In the genomic region with DNA sequence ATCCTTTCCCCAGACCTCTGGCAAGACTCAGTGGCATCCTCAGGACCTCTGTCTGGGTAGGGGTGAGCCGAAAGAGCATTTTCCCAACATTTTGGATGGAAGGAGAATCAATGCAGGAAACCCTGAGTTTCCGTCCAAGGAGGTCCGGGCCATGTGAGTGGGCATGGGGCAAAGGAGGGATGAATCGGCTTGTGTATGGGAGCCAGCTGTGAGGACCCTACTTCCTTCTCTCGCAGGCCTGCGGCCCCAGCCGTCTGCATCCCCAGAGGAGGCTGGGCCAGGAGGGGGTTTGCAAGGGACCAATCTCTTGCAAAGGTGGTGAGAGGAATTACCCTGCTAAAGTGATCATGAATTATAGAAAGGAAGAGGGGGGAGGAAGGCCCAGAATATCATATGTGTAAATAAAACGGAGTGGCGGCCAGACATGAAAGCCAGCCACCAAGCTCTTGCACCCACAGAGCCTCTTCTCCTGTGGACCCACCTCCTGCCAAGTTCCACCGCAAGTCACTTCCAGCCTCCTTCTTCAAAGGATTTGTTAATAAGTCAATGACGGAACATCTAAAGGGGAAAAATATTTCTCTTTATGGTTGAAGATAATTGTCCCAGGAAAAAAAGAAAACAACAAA, we compare ENCODE assay signal across 21 cellular contexts. TPM values are rescaled to one million over a fixed set of nuclear protein-coding genes. Genes with fewer than 3 reads are reported as not detected.
DNase-seq lines count a peak whose midpoint lies in the region; TF ChIP-seq lines count a peak whose summit lies in the region.
"Had no signal": no experiment of that assay in that cellular context is flagged by ENCODE, and none has a peak within 500 bp of the region (broad histone marks: within the 10 kb centered on the region; RNA-seq: fewer than 3 reads in every experiment).

No MANE protein-coding gene starts in this region.

- H3K27me3 Mint-ChIP-seq in endodermal cell (ENCODE audit: insufficient read depth) = peaks cover 5% of the 10 kb centered on the region

- H3K9ac ChIP-seq in BLaER1 (no peak overlapping the region), endodermal cell (ENCODE audit: extremely low read depth, low read length, poor library complexity, severe bottlenecking) (no peak overlapping the region)

- H3K4me1 Mint-ChIP-seq in endodermal cell = peaks cover 9% of the 10 kb centered on the region
- H3K4me1 Mint-ChIP-seq: CD4-positive, alpha-beta memory T cell had no signal

- no peak overlapping the region for H3K27ac Mint-ChIP-seq in endodermal cell
- H3K27ac Mint-ChIP-seq: CD4-positive, alpha-beta memory T cell had no signal

- no peaks in the 10 kb centered on the region for H3K9me3 Mint-ChIP-seq in endodermal cell

- H3K36me3 ChIP-seq in BLaER1 = no peaks in the 10 kb centered on the region
- no peaks in the 10 kb centered on the region for H3K36me3 ChIP-seq in endodermal cell (ENCODE audit: control insufficient read depth, insufficient read depth, low read length)
- H3K36me3 ChIP-seq in breast epithelium = no peaks in the 10 kb centered on the region

- intact Hi-C loops in breast epithelium (cut with DNase I; ENCODE audit: low total_unique reads) (no loop called here), dorsolateral prefrontal cortex (cut with DNase I) (no loop called here)

- DNase-seq in NCI-H1417 (lab: John Stamatoyannopoulos, UW) (peak in 2 of 3 experiments; percentile 68 to 89), NCI-H69 (lab: John Stamatoyannopoulos, UW) (peak; percentile 83), endodermal cell (no peak), breast epithelium (ENCODE audit: low spot score in 2 of 2) (no peak), dorsolateral prefrontal cortex (no peak), OCI-M1 (lab: John Stamatoyannopoulos, UW) (no peak)
- DNase-seq: Caco-2; CD4-positive, alpha-beta memory T cell; DMS 273 treated with DMSO at 0.1 percent for 48 hours; GOT3; KBM-7; MM.1S; NCI-H1048; NCI-H1694 treated with DMSO at 0.1 percent for 48 hours; NCI-H2227 treated with DMSO at 0.1 percent for 48 hours; NCI-H510A treated with DMSO at 0.1 percent for 48 hours; SIG-M5 had no signal

- H3K27me3 ChIP-seq in BLaER1 (no peaks in the 10 kb centered on the region), endodermal cell (ENCODE audit: control insufficient read depth, insufficient read depth, low read length, poor library complexity, severe bottlenecking) (no peaks in the 10 kb centered on the region), breast epithelium (no peaks in the 10 kb centered on the region), dorsolateral prefrontal cortex (peaks cover 0 to 3% (median 0%) of the 10 kb centered on the region in 45 donors)

- no peak for TF ChIP-seq POLR2A in breast epithelium (IDR thresholded peaks at IDR 0.05)

- WGBS in endodermal cell (ENCODE audit: insufficient coverage in 1 of 2, insufficient read length in 1 of 2), 2 experiments = 89 to 95% methylated on average over 6 to 10 of the region's 11 CpGs

- H3K27ac ChIP-seq in BLaER1 = no peak overlapping the region
- H3K27ac ChIP-seq in endodermal cell (ENCODE audit: low read depth, low read length) = peak overlapping the region; percentile 79
- no peak overlapping the region for H3K27ac ChIP-seq in breast epithelium
- H3K27ac ChIP-seq in dorsolateral prefrontal cortex = no peak overlapping the region

- peak overlapping the region; percentile 36 for H3K4me2 ChIP-seq in BLaER1

- H3K4me3 Mint-ChIP-seq in endodermal cell = no peak overlapping the region
- H3K4me3 Mint-ChIP-seq: CD4-positive, alpha-beta memory T cell had no signal

- no peaks in the 10 kb centered on the region for H3K9me3 ChIP-seq in BLaER1
- H3K9me3 ChIP-seq in endodermal cell (ENCODE audit: control insufficient read depth, low read length) = no peaks in the 10 kb centered on the region
- H3K9me3 ChIP-seq in breast epithelium = no peaks in the 10 kb centered on the region
- H3K9me3 ChIP-seq: Caco-2 had no signal

- no peaks in the 10 kb centered on the region for H4K20me1 ChIP-seq in BLaER1

- H3K4me1 ChIP-seq in BLaER1 (peaks cover 33% of the 10 kb centered on the region), endodermal cell (ENCODE audit: control insufficient read depth, insufficient read depth, low read length) (no peaks in the 10 kb centered on the region), breast epithelium (no peaks in the 10 kb centered on the region)
- H3K4me1 ChIP-seq: Caco-2 had no signal

- TF ChIP-seq CTCF in endodermal cell (conservative IDR thresholded peaks at IDR 0.05) (no peak), breast epithelium (IDR thresholded peaks at IDR 0.05) (no peak), dorsolateral prefrontal cortex (IDR thresholded peaks at IDR 0.05 in 54 of 56, conservative IDR thresholded peaks at IDR 0.05 in 2 of 56; ENCODE audit: low read depth in 1 of 56, partially characterized antibody in 56 of 56) (no peak)

- no peak overlapping the region for H3K4me3 ChIP-seq in BLaER1
- H3K4me3 ChIP-seq in endodermal cell (ENCODE audit: low read length) = no peak overlapping the region
- H3K4me3 ChIP-seq in breast epithelium = no peak overlapping the region
- H3K4me3 ChIP-seq in dorsolateral prefrontal cortex = no peak overlapping the region

- no peaks in the 10 kb centered on the region for H3K36me3 Mint-ChIP-seq in endodermal cell (ENCODE audit: low read depth)
- H3K36me3 Mint-ChIP-seq: CD4-positive, alpha-beta memory T cell had no signal

RNA-seq across cellular contexts. Expression of gene POU3F1, which starts 48.2 kb away (rescaled TPM):
- total RNA-seq in endodermal cell (under 1 TPM; 0.20 to 0.46 TPM), breast epithelium (under 1 TPM in 1 of 3 donors, not detected in 2; 0.29 TPM), dorsolateral prefrontal cortex (1 to 10 TPM; 1.6 to 8.4 (median 4.4) TPM)
- 9.7 TPM for polyA plus RNA-seq in endodermal cell (2013, experiment 1 of 2)
- polyA plus RNA-seq in endodermal cell (2013, experiment 2 of 2) = 8.6 TPM
- total RNA-seq: Caco-2, G401, HT1080 had no signal
- polyA plus RNA-seq: BJ had no signal

Comparison
In these comparisons a context has a peak if more than half of its experiments do, and no peak if none do; other contexts are left out.
1. DNase-seq: peak in NCI-H1417 (2 of 3) and NCI-H69 (single experiment); none in endodermal cell (single experiment), breast epithelium (0 of 2), dorsolateral prefrontal cortex (0 of 10) and OCI-M1 (single experiment).